ENCODE assay signal across 17 cellular contexts in genomic region chr6:115796061-115796460, GRCh38.
A peak's percentile ranks its signal among the peaks of the same experiment; 100 is the strongest.
DNase-seq lines count a peak whose midpoint lies in the region; ATAC-seq and TF ChIP-seq lines count a peak whose summit lies in the region.
"Had no signal": no experiment of that assay in that cellular context is flagged by ENCODE, and none has a peak within 500 bp of the region (broad histone marks: within the 10 kb centered on the region; RNA-seq: fewer than 3 reads in every experiment).

No MANE protein-coding gene starts in this region.

- peak overlapping the region; percentile 11 for H3K27ac Mint-ChIP-seq in mesothelial cell of epicardium
- H3K27ac Mint-ChIP-seq: CD4-positive, alpha-beta T cell had no signal

- no peaks in the 10 kb centered on the region for H3K79me2 ChIP-seq in PC-3 (ENCODE audit: low read length)

- no peaks in the 10 kb centered on the region for H3K36me3 Mint-ChIP-seq in mesothelial cell of epicardium

- CTCF ChIA-PET in A673 (lab: Charles Lee), result no interaction called here
- CTCF ChIA-PET in PC-3 (lab: Charles Lee), result no interaction called here

- BruUV-seq in A673 (replicated peaks; lab: Mats Ljungman, UMichigan) (no TSS peak), PC-3 (replicated peaks; lab: Mats Ljungman, UMichigan) (no TSS peak)

- no peak overlapping the region for H3K4me3 Mint-ChIP-seq in mesothelial cell of epicardium
- H3K4me3 Mint-ChIP-seq: CD4-positive, alpha-beta T cell had no signal

- H3K4me3 ChIP-seq in A673 (ENCODE audit: low read depth, low read length, poor library complexity, severe bottlenecking) (no peak overlapping the region), PC-3 (ENCODE audit: low read length) (no peak overlapping the region)
- H3K4me3 ChIP-seq: HAP-1 had no signal

- TF ChIP-seq CTCF in A673 (conservative IDR thresholded peaks at IDR 0.05; ENCODE audit: low read depth, low read length), result no peak
- TF ChIP-seq CTCF in PC-3 (conservative IDR thresholded peaks at IDR 0.05; ENCODE audit: low read depth, low read length), result no peak
- TF ChIP-seq CTCF in mesothelial cell of epicardium (IDR thresholded peaks at IDR 0.05; ENCODE audit: unreplicated experiment), result no peak

- H3K27me3 ChIP-seq in A673 (replicated peaks; ENCODE audit: insufficient read depth, low read depth, low read length, poor library complexity) (peaks cover 3% of the 10 kb centered on the region), PC-3 (ENCODE audit: low read length) (peaks cover 13% of the 10 kb centered on the region)

- peaks cover under 1% of the 10 kb centered on the region for H3K27me3 Mint-ChIP-seq in mesothelial cell of epicardium (ENCODE audit: low read depth)
- H3K27me3 Mint-ChIP-seq: CD4-positive, alpha-beta T cell had no signal

- H2AFZ ChIP-seq in PC-3 (ENCODE audit: low read length), result no peak overlapping the region

- no peak for ATAC-seq in PC-3
- ATAC-seq in HG03565 (IDR thresholded peaks at IDR 0.05; ENCODE audit: unreplicated experiment), result no peak
- ATAC-seq in stimulated activated naive CD8-positive, alpha-beta T cell treated with anti-CD3 and anti-CD28 coated beads, Interleukin-15, Interleukin-2, amounts not matched to agents 100 U/mL and 50 U/mL, for 24 hours, result no peak

- H3K36me3 ChIP-seq in A673 (ENCODE audit: insufficient read depth, low read length, poor library complexity, severe bottlenecking) (no peaks in the 10 kb centered on the region), PC-3 (ENCODE audit: low read depth, low read length) (no peaks in the 10 kb centered on the region)
- H3K36me3 ChIP-seq: HAP-1 had no signal

- no peak overlapping the region for H3K4me2 ChIP-seq in PC-3 (ENCODE audit: low read length)

- H3F3A ChIP-seq in PC-3 (ENCODE audit: low read length, unreplicated experiment), result no peaks in the 10 kb centered on the region

- no peak overlapping the region for H3K27ac ChIP-seq in A673 (ENCODE audit: low read depth, low read length, poor library complexity, severe bottlenecking)
- no peak overlapping the region for H3K27ac ChIP-seq in PC-3 (ENCODE audit: low read length)

- H3K9me3 Mint-ChIP-seq in mesothelial cell of epicardium, result no peaks in the 10 kb centered on the region
- H3K9me3 Mint-ChIP-seq: CD4-positive, alpha-beta T cell had no signal

- intact Hi-C loops in A673 (cut with micrococcal nuclease; ENCODE audit: unreplicated experiment) (no loop called here), PC-3 (cut with micrococcal nuclease) (no loop called here)

- H3K9me3 ChIP-seq in A673 (ENCODE audit: low read depth, low read length, poor library complexity, severe bottlenecking) (no peaks in the 10 kb centered on the region), PC-3 (ENCODE audit: low read length) (no peaks in the 10 kb centered on the region)
- H3K9me3 ChIP-seq: HAP-1 had no signal

- peaks cover 24% of the 10 kb centered on the region for H3K4me1 Mint-ChIP-seq in mesothelial cell of epicardium

- POLR2A ChIA-PET in A673 (lab: Charles Lee; ENCODE audit: low non-redundant PET), result no interaction called here
- POLR2A ChIA-PET in PC-3 (lab: Charles Lee; ENCODE audit: unreplicated experiment), result no interaction called here

- H3K4me1 ChIP-seq in A673 (ENCODE audit: insufficient read depth, low read length, poor library complexity, severe bottlenecking) (no peaks in the 10 kb centered on the region), PC-3 (ENCODE audit: insufficient read depth, low read length) (no peaks in the 10 kb centered on the region)
- H3K4me1 ChIP-seq: HAP-1 had no signal

- H4K20me1 ChIP-seq in PC-3 (ENCODE audit: low read length), result no peaks in the 10 kb centered on the region

- H3K9ac ChIP-seq in PC-3 (ENCODE audit: low read length), result no peak overlapping the region

- no peaks in the 10 kb centered on the region for H3K9me2 ChIP-seq in PC-3 (replicated peaks; ENCODE audit: low read length)

- peak; percentile 34 for DNase-seq in A673 (ENCODE audit: low spot score)
- peak; percentile 70 for DNase-seq in EH (ENCODE audit: low read depth)
- DNase-seq in PC-3, result peak; percentile 5
- DNase-seq in mesothelial cell of epicardium (ENCODE audit: low spot score in 2 of 2, unreplicated experiment in 2 of 2), result no peak
- DNase-seq in RKO (ENCODE audit: low spot score), result no peak
- DNase-seq in stimulated activated naive CD8-positive, alpha-beta T cell treated with anti-CD3 and anti-CD28 coated beads, Interleukin-15, Interleukin-2, amounts not matched to agents 100 U/mL and 50 U/mL, for 24 hours, result no peak
- DNase-seq: ACHN; Calu3; CD4-positive, alpha-beta T cell; DMS53; NCI-H1417 treated with DMSO at 0.1 percent for 48 hours; NCI-H2029; NCI-H510A; SIG-M5; SW 1271 had no signal

Comparison
In these comparisons a context has a peak if more than half of its experiments do, and no peak if none do; other contexts are left out.
1. DNase-seq: peak in A673 (single experiment), EH (single experiment) and PC-3 (single experiment); none in mesothelial cell of epicardium (0 of 2), RKO (single experiment) and stimulated activated naive CD8-positive, alpha-beta T cell treated with anti-CD3 and anti-CD28 coated beads, Interleukin-15, Interleukin-2, amounts not matched to agents 100 U/mL and 50 U/mL, for 24 hours (single experiment).